Comparison of ENCODE assay signal across 22 cellular contexts in genomic region chr14:26132061-26132460, GRCh38.
"Had no signal": no experiment of that assay in that cellular context is flagged by ENCODE, and none has a peak within 500 bp of the region (broad histone marks: within the 10 kb centered on the region; RNA-seq: fewer than 3 reads in every experiment).

No MANE protein-coding gene starts in this region.

- H3K4me3 ChIP-seq: esophagus squamous epithelium, lower lobe of right lung, prostate gland, sigmoid colon, skin epidermis, spleen, thoracic aorta, tibial nerve, upper lobe of left lung had no signal

- DNase-seq: effector CD8-positive, alpha-beta T cell; endodermal cell; esophagus squamous epithelium; foreskin melanocyte; hypothalamus; immature natural killer cell; left ventricle myocardium superior; lower lobe of right lung; naive thymus-derived CD8-positive, alpha-beta T cell; nephron progenitor cell; nucleus accumbens; right cardiac atrium; sigmoid colon; spleen; stimulated activated CD4-positive, alpha-beta T cell treated with anti-CD3 and anti-CD28 coated beads, Interleukin-4, amount 100 ng/mL, for 4 hours; stimulated activated naive CD8-positive, alpha-beta T cell treated with anti-CD3 and anti-CD28 coated beads, Interleukin-15, Interleukin-2, amounts not matched to agents 100 U/mL and 50 U/mL, for 24 hours; substantia nigra; upper lobe of left lung had no signal
